In the genomic region with DNA sequence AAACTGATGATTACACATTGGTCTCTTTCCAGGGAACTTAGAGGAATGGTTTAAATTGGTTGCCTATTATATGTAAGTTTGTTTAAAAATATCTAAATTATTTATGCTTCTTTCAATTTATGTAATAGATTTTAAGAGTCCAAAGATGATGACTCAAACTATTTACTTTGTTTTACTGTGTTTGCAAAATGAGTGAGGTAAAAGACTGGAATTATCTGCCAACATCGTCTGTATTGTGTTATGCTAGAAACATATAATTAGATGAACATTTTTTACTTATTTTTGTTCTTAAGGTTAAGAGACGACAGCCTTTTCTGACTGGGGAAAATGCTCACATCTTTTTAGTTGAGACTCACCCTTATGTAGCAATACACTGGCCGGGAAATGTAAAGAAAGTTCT, we compare ENCODE assay signal across 22 cellular contexts. TPM values are rescaled to one million over a fixed set of nuclear protein-coding genes. Genes with fewer than 3 reads are reported as not detected.
"Had no signal": no experiment of that assay in that cellular context is flagged by ENCODE, and none has a peak within 500 bp of the region (broad histone marks: within the 10 kb centered on the region; RNA-seq: fewer than 3 reads in every experiment).

No MANE protein-coding gene starts in this region.

- FAIRE-seq: frontal cortex had no signal

- H3K27ac ChIP-seq: epithelial cell of prostate, esophagus muscularis mucosa, heart left ventricle, psoas muscle, right lobe of liver, spleen, tibial artery, upper lobe of left lung, uterus had no signal

- H3K36me3 ChIP-seq: esophagus muscularis mucosa, heart left ventricle, right lobe of liver, spleen, tibial artery, upper lobe of left lung, uterus had no signal

- H3K4me1 ChIP-seq: esophagus muscularis mucosa, heart left ventricle, psoas muscle, spleen, tibial artery, upper lobe of left lung, uterus had no signal

- H3K27me3 ChIP-seq: esophagus muscularis mucosa, right lobe of liver, spleen, tibial artery, upper lobe of left lung, uterus had no signal

- H3K9me3 ChIP-seq: esophagus muscularis mucosa, heart left ventricle, psoas muscle, right lobe of liver, spleen, tibial artery, upper lobe of left lung, uterus had no signal

- DNase-seq: effector memory CD8-positive, alpha-beta T cell; heart left ventricle; hippocampal formation; kidney glomerular epithelial cell; mammary epithelial cell; naive thymus-derived CD4-positive, alpha-beta T cell; nephron progenitor cell; psoas muscle; retina; right lobe of liver; spleen; stimulated activated CD4-positive, alpha-beta T cell treated with anti-CD3 and anti-CD28 coated beads, Interleukin-15, amount 100 ng/mL, for 24 hours; stimulated activated CD4-positive, alpha-beta T cell treated with anti-CD3 and anti-CD28 coated beads, Interleukin-1b, Interleukin-23, amount 100 ng/mL, for 48 hours; stimulated activated CD4-positive, alpha-beta T cell treated with anti-CD3 and anti-CD28 coated beads, Interleukin-4, amount 100 ng/mL, for 24 hours; tibial artery; upper lobe of left lung; uterus had no signal

- ATAC-seq: effector memory CD8-positive, alpha-beta T cell; heart left ventricle; naive thymus-derived CD4-positive, alpha-beta T cell; psoas muscle; stimulated activated memory B cell treated with anti-CD40 and anti-IgM and Interleukin-4, amounts not matched to agents 10 μg/mL and 1 μg/mL and 100 μg/mL, for 72 hours had no signal

- H3K4me3 ChIP-seq: esophagus muscularis mucosa, heart left ventricle, psoas muscle, right lobe of liver, spleen, tibial artery, upper lobe of left lung, uterus had no signal

RNA-seq across cellular contexts. Expression of a gene that starts 51.1 kb away (rescaled TPM):
- total RNA-seq: esophagus muscularis mucosa, mononuclear cell, psoas muscle had no signal
